2 cellular contexts compared by ENCODE assay signal in genomic region chr1:20705356-20705755, GRCh38.
TF ChIP-seq lines count a peak whose summit lies in the region.

No MANE protein-coding gene starts in this region.

TF ChIP-seq in K562, 482 proteins besides CTCF, POLR2A, EP300 and RAD21 (continues in another document):
- 0 out of 2 replicates have a peak, but pooled peaks have one; percentile 18 for TF ChIP-seq MAFG (tag; conservative IDR thresholded peaks at IDR 0.05)
- peak; percentile 49 for TF ChIP-seq FOSL1 (tag; conservative IDR thresholded peaks at IDR 0.05)
- TF ChIP-seq SMAD3 (CRISPR knock-in tag; conservative IDR thresholded peaks at IDR 0.05), result no peak
- no peak for TF ChIP-seq GMEB1 (CRISPR knock-in tag; IDR thresholded peaks at IDR 0.05)
- TF ChIP-seq RBBP5 (IDR thresholded peaks at IDR 0.05; ENCODE audit: borderline replicate concordance, insufficient read depth, low read length, poor library complexity, severe bottlenecking), result peak; percentile 10
- TF ChIP-seq TFAM (CRISPR knock-in tag; conservative IDR thresholded peaks at IDR 0.05), result no peak
- no peak for TF ChIP-seq ZBTB43 (CRISPR knock-in tag; IDR thresholded peaks at IDR 0.05)
- no peak for TF ChIP-seq ZNF518B (CRISPR knock-in tag; IDR thresholded peaks at IDR 0.05)
- 0 out of 2 replicates have a peak, but pooled peaks have one; percentile 20 for TF ChIP-seq CBFA2T3 (IDR thresholded peaks at IDR 0.05)
- TF ChIP-seq POLR2AphosphoS5 (IDR thresholded peaks at IDR 0.05; ENCODE audit: control insufficient read depth, insufficient read depth, low read depth, low read length), result no peak
- TF ChIP-seq HNRNPL (IDR thresholded peaks at IDR 0.05; ENCODE audit: low read depth, low read length), result no peak
- TF ChIP-seq NR2C1 (IDR thresholded peaks at IDR 0.05), result no peak
- TF ChIP-seq NR2C1 (tag; IDR thresholded peaks at IDR 0.05), result no peak
- TF ChIP-seq PHF21A (IDR thresholded peaks at IDR 0.05; ENCODE audit: borderline replicate concordance, low read depth), result no peak
- TF ChIP-seq JUND (IDR thresholded peaks at IDR 0.05; ENCODE audit: borderline replicate concordance, low read depth, low read length), result peak; percentile 35; the same call in 1 of the 2 replicates
- TF ChIP-seq JUND (tag; IDR thresholded peaks at IDR 0.05; ENCODE audit: borderline replicate concordance, low read depth, low read length), result peak; percentile 36; the same call in 1 of the 3 replicates
- no peak for TF ChIP-seq MYBL2 (IDR thresholded peaks at IDR 0.05; ENCODE audit: low read depth)
- no peak for TF ChIP-seq MYBL2 (CRISPR knock-in tag; IDR thresholded peaks at IDR 0.05; ENCODE audit: borderline replicate concordance)
- TF ChIP-seq ZBTB9 (CRISPR knock-in tag; IDR thresholded peaks at IDR 0.05), result no peak
- no peak for TF ChIP-seq TAF15 (IDR thresholded peaks at IDR 0.05; ENCODE audit: low read depth, low read length)
- no peak for TF ChIP-seq THAP12 (CRISPR knock-in tag; IDR thresholded peaks at IDR 0.05)

TF ChIP-seq in WTC11, 78 proteins besides CTCF, POLR2A, EP300 and RAD21:
- no peak for TF ChIP-seq USF1 (CRISPR knock-in tag; IDR thresholded peaks at IDR 0.05)
- no peak for TF ChIP-seq ZNF416 (CRISPR knock-in tag; IDR thresholded peaks at IDR 0.05)
- TF ChIP-seq ZBTB21 (CRISPR knock-in tag; IDR thresholded peaks at IDR 0.05; ENCODE audit: borderline replicate concordance), result no peak
- no peak for TF ChIP-seq AFF4 (CRISPR knock-in tag; IDR thresholded peaks at IDR 0.05; ENCODE audit: borderline replicate concordance)
- no peak for TF ChIP-seq FOXP4 (CRISPR knock-in tag; IDR thresholded peaks at IDR 0.05)
- TF ChIP-seq ATF1 (CRISPR knock-in tag; IDR thresholded peaks at IDR 0.05), result no peak
- no peak for TF ChIP-seq IRF1 (CRISPR knock-in tag; IDR thresholded peaks at IDR 0.05)
- no peak for TF ChIP-seq HMGXB4 (CRISPR knock-in tag; IDR thresholded peaks at IDR 0.05)
- no peak for TF ChIP-seq SP1 (CRISPR knock-in tag; conservative IDR thresholded peaks at IDR 0.05)
- TF ChIP-seq ZNF263 (CRISPR knock-in tag; IDR thresholded peaks at IDR 0.05; ENCODE audit: low read depth), result no peak
- no peak for TF ChIP-seq ZBTB43 (CRISPR knock-in tag; IDR thresholded peaks at IDR 0.05)
- no peak for TF ChIP-seq GRHL2 (CRISPR knock-in tag; IDR thresholded peaks at IDR 0.05; ENCODE audit: insufficient replicate concordance, severe bottlenecking)
- no peak for TF ChIP-seq CREB1 (CRISPR knock-in tag; IDR thresholded peaks at IDR 0.05)
- no peak for TF ChIP-seq PRRX2 (CRISPR knock-in tag; IDR thresholded peaks at IDR 0.05)
- TF ChIP-seq MXD4 (CRISPR knock-in tag; IDR thresholded peaks at IDR 0.05; ENCODE audit: borderline replicate concordance), result no peak
- no peak for TF ChIP-seq PRDM15 (CRISPR knock-in tag; IDR thresholded peaks at IDR 0.05)
- no peak for TF ChIP-seq TEAD1 (CRISPR knock-in tag; IDR thresholded peaks at IDR 0.05)
